Comparison of ENCODE assay signal across 8 cellular contexts in genomic region chr1:156419863-156420208, GRCh38. TPM values are rescaled to one million over a fixed set of nuclear protein-coding genes. Genes with fewer than 3 reads are reported as not detected.
DNase-seq lines count a peak whose midpoint lies in the region; ATAC-seq and TF ChIP-seq lines count a peak whose summit lies in the region.

No MANE protein-coding gene starts in this region.

- no peak for TF ChIP-seq POLR2A in erythroblast (IDR thresholded peaks at IDR 0.05; ENCODE audit: low read length)

- peaks cover 25 to 29% (median 25%) of the 10 kb centered on the region in 3 donors for H3K4me1 Mint-ChIP-seq in T-cell

- H3K4me3 Mint-ChIP-seq in T-cell: peak overlapping the region; percentile 87 to 96 (median 90)

- DNase-seq in NCI-H146 (lab: John Stamatoyannopoulos, UW) (peak; percentile 12), NCI-H146 treated with DMSO at 0.1 percent for 48 hours (lab: John Stamatoyannopoulos, UW; ENCODE audit: unreplicated experiment) (no peak), T-cell (peak in 28 of 34 experiments; percentile 10 to 49 (median 32)), erythroblast (lab: John Stamatoyannopoulos, UW) (peak; percentile 52 to 57), NCI-H2196 treated with DMSO at 0.1 percent for 48 hours (lab: John Stamatoyannopoulos, UW; ENCODE audit: unreplicated experiment) (no peak), GF-D8 (lab: John Stamatoyannopoulos, UW) (no peak)
- peak; percentile 67 for DNase-seq in stimulated activated naive CD8-positive, alpha-beta T cell treated with anti-CD3 and anti-CD28 coated beads, Interleukin-15, Interleukin-2, amounts not matched to agents 100 U/mL and 50 U/mL, for 24 hours

- CTCF ChIA-PET in T-cell (lab: Charles Lee): interaction anchor here (0.9 to 2.3 kb wide), 7 partner anchors 12 to 61 kb away, joined by 3 to 24 read pairs (median 4); no protein-coding TSS in a partner anchor

- peak; percentile 35 to 54 (median 46) for ATAC-seq in T-cell (replicated peaks in 1 of 4)
- peak; percentile 29 for ATAC-seq in stimulated activated naive CD8-positive, alpha-beta T cell treated with anti-CD3 and anti-CD28 coated beads, Interleukin-15, Interleukin-2, amounts not matched to agents 100 U/mL and 50 U/mL, for 24 hours
- ATAC-seq in HG02852 (IDR thresholded peaks at IDR 0.05; ENCODE audit: unreplicated experiment): no peak

- no peaks in the 10 kb centered on the region for H3K36me3 Mint-ChIP-seq in T-cell

- peaks cover 75 to 78% of the 10 kb centered on the region in 2 donors for H3K27me3 Mint-ChIP-seq in T-cell

- POLR2A ChIA-PET in T-cell (lab: Charles Lee): interaction anchor here in 1 of 2 donors (0.9 kb wide), 1 partner anchor 137 kb away, joined by 3 read pairs; the partner anchor contains the start of gene SMG5

- H3K27ac Mint-ChIP-seq in T-cell: no peak overlapping the region

- no peaks in the 10 kb centered on the region for H3K9me3 Mint-ChIP-seq in T-cell

RNA-seq across cellular contexts. Expression of gene RHBG, which starts 50.8 kb away (rescaled TPM):
- total RNA-seq in T-cell: under 1 TPM in 1 of 5 donors, not detected in 4; 0.35 TPM

Comparison
In these comparisons a context has a peak if more than half of its experiments do, and no peak if none do; other contexts are left out.
1. DNase-seq: peak in NCI-H146 (single experiment), T-cell (28 of 34), erythroblast (2 of 2) and stimulated activated naive CD8-positive, alpha-beta T cell treated with anti-CD3 and anti-CD28 coated beads, Interleukin-15, Interleukin-2, amounts not matched to agents 100 U/mL and 50 U/mL, for 24 hours (single experiment); none in NCI-H146 treated with DMSO at 0.1 percent for 48 hours (single experiment), NCI-H2196 treated with DMSO at 0.1 percent for 48 hours (single experiment) and GF-D8 (single experiment).